In the genomic region with DNA sequence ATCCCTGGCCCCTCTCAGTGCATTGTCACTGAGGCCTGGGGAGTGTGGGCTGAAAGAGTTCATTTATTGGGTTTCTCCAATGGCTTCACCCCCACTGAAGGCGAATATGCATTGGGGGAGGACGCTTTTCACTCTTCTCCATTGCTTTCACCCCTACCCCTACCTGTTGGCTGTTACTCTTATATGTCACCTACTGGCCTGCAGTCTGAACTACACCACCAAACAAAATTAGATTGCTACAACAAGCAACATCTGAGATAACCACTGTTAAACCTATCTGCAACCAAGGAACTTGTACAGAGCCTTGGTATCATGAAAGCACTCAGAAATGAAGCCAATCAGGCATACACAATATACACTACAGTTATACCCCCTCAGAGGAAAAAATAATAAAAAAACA, we compare ENCODE assay signal across 2 cellular contexts.
TF ChIP-seq lines count a peak whose summit lies in the region.

No MANE protein-coding gene starts in this region.

TF ChIP-seq in SK-N-SH, 30 proteins besides CTCF, POLR2A, EP300 and RAD21 (continued from another document):
- TF ChIP-seq USF2 (IDR thresholded peaks at IDR 0.05; ENCODE audit: borderline replicate concordance, low read depth, low read length) (no peak), MXI1 (IDR thresholded peaks at IDR 0.05; ENCODE audit: low read depth, low read length) (no peak), SMC3 (IDR thresholded peaks at IDR 0.05; ENCODE audit: low read depth, low read length) (no peak), TCF12 (IDR thresholded peaks at IDR 0.05) (no peak), TAF1 (IDR thresholded peaks at IDR 0.05; ENCODE audit: borderline replicate concordance, low read depth, low read length) (no peak), RFX5 (IDR thresholded peaks at IDR 0.05; ENCODE audit: low read length) (no peak)
- TF ChIP-seq, protein P1, sequence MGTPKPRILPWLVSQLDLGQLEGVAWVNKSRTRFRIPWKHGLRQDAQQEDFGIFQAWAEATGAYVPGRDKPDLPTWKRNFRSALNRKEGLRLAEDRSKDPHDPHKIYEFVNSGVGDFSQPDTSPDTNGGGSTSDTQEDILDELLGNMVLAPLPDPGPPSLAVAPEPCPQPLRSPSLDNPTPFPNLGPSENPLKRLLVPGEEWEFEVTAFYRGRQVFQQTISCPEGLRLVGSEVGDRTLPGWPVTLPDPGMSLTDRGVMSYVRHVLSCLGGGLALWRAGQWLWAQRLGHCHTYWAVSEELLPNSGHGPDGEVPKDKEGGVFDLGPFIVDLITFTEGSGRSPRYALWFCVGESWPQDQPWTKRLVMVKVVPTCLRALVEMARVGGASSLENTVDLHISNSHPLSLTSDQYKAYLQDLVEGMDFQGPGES (IDR thresholded peaks at IDR 0.05; ENCODE audit: low read depth, low read length), result no peak

TF ChIP-seq in SK-N-SH treated with all-trans-retinoic acid at 6 μM for 48 hours, 23 proteins besides CTCF, POLR2A, EP300 and RAD21 (continued from another document):
- TF ChIP-seq, protein P2, sequence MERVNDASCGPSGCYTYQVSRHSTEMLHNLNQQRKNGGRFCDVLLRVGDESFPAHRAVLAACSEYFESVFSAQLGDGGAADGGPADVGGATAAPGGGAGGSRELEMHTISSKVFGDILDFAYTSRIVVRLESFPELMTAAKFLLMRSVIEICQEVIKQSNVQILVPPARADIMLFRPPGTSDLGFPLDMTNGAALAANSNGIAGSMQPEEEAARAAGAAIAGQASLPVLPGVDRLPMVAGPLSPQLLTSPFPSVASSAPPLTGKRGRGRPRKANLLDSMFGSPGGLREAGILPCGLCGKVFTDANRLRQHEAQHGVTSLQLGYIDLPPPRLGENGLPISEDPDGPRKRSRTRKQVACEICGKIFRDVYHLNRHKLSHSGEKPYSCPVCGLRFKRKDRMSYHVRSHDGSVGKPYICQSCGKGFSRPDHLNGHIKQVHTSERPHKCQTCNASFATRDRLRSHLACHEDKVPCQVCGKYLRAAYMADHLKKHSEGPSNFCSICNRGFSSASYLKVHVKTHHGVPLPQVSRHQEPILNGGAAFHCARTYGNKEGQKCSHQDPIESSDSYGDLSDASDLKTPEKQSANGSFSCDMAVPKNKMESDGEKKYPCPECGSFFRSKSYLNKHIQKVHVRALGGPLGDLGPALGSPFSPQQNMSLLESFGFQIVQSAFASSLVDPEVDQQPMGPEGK (CRISPR knock-in tag; IDR thresholded peaks at IDR 0.05; ENCODE audit: borderline replicate concordance), result no peak
- TF ChIP-seq TCF4 (CRISPR knock-in tag; IDR thresholded peaks at IDR 0.05; ENCODE audit: borderline replicate concordance), result no peak
- TF ChIP-seq SNAI2 (CRISPR knock-in tag; IDR thresholded peaks at IDR 0.05), result no peak
- TF ChIP-seq CSRNP3 (CRISPR knock-in tag; IDR thresholded peaks at IDR 0.05), result no peak
- TF ChIP-seq, protein P3, sequence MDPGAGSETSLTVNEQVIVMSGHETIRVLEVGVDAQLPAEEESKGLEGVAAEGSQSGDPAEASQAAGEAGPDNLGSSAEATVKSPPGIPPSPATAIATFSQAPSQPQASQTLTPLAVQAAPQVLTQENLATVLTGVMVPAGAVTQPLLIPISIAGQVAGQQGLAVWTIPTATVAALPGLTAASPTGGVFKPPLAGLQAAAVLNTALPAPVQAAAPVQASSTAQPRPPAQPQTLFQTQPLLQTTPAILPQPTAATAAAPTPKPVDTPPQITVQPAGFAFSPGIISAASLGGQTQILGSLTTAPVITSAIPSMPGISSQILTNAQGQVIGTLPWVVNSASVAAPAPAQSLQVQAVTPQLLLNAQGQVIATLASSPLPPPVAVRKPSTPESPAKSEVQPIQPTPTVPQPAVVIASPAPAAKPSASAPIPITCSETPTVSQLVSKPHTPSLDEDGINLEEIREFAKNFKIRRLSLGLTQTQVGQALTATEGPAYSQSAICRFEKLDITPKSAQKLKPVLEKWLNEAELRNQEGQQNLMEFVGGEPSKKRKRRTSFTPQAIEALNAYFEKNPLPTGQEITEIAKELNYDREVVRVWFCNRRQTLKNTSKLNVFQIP (CRISPR knock-in tag; IDR thresholded peaks at IDR 0.05; ENCODE audit: borderline replicate concordance, low read depth), result no peak
- TF ChIP-seq CREB5 (CRISPR knock-in tag; IDR thresholded peaks at IDR 0.05; ENCODE audit: low read depth), result no peak
- TF ChIP-seq ISL1 (CRISPR knock-in tag; IDR thresholded peaks at IDR 0.05), result no peak
